ENCODE assay signal across 9 cellular contexts in genomic region chr22:30921108-30921507, GRCh38. TPM values are rescaled to one million over a fixed set of nuclear protein-coding genes. Genes with fewer than 3 reads are reported as not detected.
A peak's percentile ranks its signal among the peaks of the same experiment; 100 is the strongest.
DNase-seq lines count a peak whose midpoint lies in the region; ATAC-seq, FAIRE-seq and TF ChIP-seq lines count a peak whose summit lies in the region.
"Had no signal": no experiment of that assay in that cellular context is flagged by ENCODE, and none has a peak within 500 bp of the region (broad histone marks: within the 10 kb centered on the region; RNA-seq: fewer than 3 reads in every experiment).

No MANE protein-coding gene starts in this region.

- no peak overlapping the region for H3K27ac Mint-ChIP-seq in Calu3 (ENCODE audit: unreplicated experiment)

- intact Hi-C loops in Calu3 (cut with micrococcal nuclease; ENCODE audit: unreplicated experiment): no loop called here

- no peak for DNase-seq in Calu3
- DNase-seq in Karpas-422: no peak
- peak; percentile 42 for DNase-seq in bronchial epithelial cell (ENCODE audit: low read depth)
- DNase-seq in cortex of kidney (lab: John Stamatoyannopoulos, UW): no peak
- DNase-seq in AG08395 (ENCODE audit: low spot score): no peak
- DNase-seq: colonic mucosa had no signal

- H3K27me3 Mint-ChIP-seq in Calu3 (ENCODE audit: unreplicated experiment): no peaks in the 10 kb centered on the region

- no peaks in the 10 kb centered on the region for H3K4me1 Mint-ChIP-seq in Calu3 (ENCODE audit: low read depth, unreplicated experiment)

- H2AFZ ChIP-seq in Karpas-422 (ENCODE audit: low read length): no peak overlapping the region

- H3K4me3 ChIP-seq in Karpas-422 (ENCODE audit: low read length): peak overlapping the region; percentile 51; the same call in 1 of the 2 replicates
- no peak overlapping the region for H3K4me3 ChIP-seq in bronchial epithelial cell (ENCODE audit: low read depth, low read length)
- peak overlapping the region; percentile 55 to 59 for H3K4me3 ChIP-seq in neutrophil (ENCODE audit: low read depth in 1 of 2, low read length in 1 of 2)

- no peak for TF ChIP-seq CTCF in Calu3 (IDR thresholded peaks at IDR 0.05; ENCODE audit: unreplicated experiment)
- no peak for TF ChIP-seq CTCF in bronchial epithelial cell (IDR thresholded peaks at IDR 0.05; ENCODE audit: insufficient read depth, low read length, severe bottlenecking)
- TF ChIP-seq CTCF in neutrophil (IDR thresholded peaks at IDR 0.05): no peak

- peaks cover 13% of the 10 kb centered on the region for H3K36me3 Mint-ChIP-seq in Calu3 (ENCODE audit: insufficient read depth, unreplicated experiment)

- peak overlapping the region; percentile 43 for H3K4me3 Mint-ChIP-seq in Calu3 (ENCODE audit: low read depth, unreplicated experiment)

- H3K27me3 ChIP-seq in Karpas-422 (ENCODE audit: low read length): no peaks in the 10 kb centered on the region
- no peaks in the 10 kb centered on the region for H3K27me3 ChIP-seq in bronchial epithelial cell (ENCODE audit: control insufficient read depth, insufficient read depth, low read length)
- peaks cover 15% of the 10 kb centered on the region for H3K27me3 ChIP-seq in neutrophil
- H3K27me3 ChIP-seq: colonic mucosa had no signal

- H3K36me3 ChIP-seq in Karpas-422 (ENCODE audit: insufficient read depth, low read length) (0 out of 2 replicates have a peak, but pooled peaks cover 3% of the 10 kb centered on the region), bronchial epithelial cell (ENCODE audit: control insufficient read depth, insufficient read depth, low read length) (no peaks in the 10 kb centered on the region), neutrophil (peaks cover 4% of the 10 kb centered on the region)
- H3K36me3 ChIP-seq: colonic mucosa had no signal

- H3K4me1 ChIP-seq in Karpas-422 (ENCODE audit: low read length): peaks cover 15% of the 10 kb centered on the region
- H3K4me1 ChIP-seq in neutrophil (ENCODE audit: control insufficient read depth in 1 of 2, insufficient read depth in 1 of 2, low read depth in 1 of 2, low read length in 1 of 2): peaks cover 0 to 12% of the 10 kb centered on the region in 2 experiments
- H3K4me1 ChIP-seq: colonic mucosa had no signal

- H3K9me2 ChIP-seq in Karpas-422 (replicated peaks; ENCODE audit: insufficient read depth, low read length): no peaks in the 10 kb centered on the region

- no peaks in the 10 kb centered on the region for H3K9me3 Mint-ChIP-seq in Calu3 (ENCODE audit: low read depth, unreplicated experiment)

- peak overlapping the region; percentile 64 for H3K4me2 ChIP-seq in Karpas-422 (ENCODE audit: low read depth, low read length, poor library complexity, severe bottlenecking)

- H3K9me3 ChIP-seq in Karpas-422 (ENCODE audit: low read length): no peaks in the 10 kb centered on the region
- no peaks in the 10 kb centered on the region for H3K9me3 ChIP-seq in neutrophil
- H3K9me3 ChIP-seq: colonic mucosa had no signal

- no peaks in the 10 kb centered on the region for H3K79me2 ChIP-seq in Karpas-422 (ENCODE audit: low read length)

- no peak for FAIRE-seq in bronchial epithelial cell (lab: Jason Lieb, UNC)
- FAIRE-seq: GM12892 had no signal

- H3K9ac ChIP-seq in Karpas-422 (ENCODE audit: low read length): peak overlapping the region; percentile 56; the same call in 1 of the 2 replicates

- no peak for ATAC-seq in HG03457 (IDR thresholded peaks at IDR 0.05; ENCODE audit: unreplicated experiment)

- BruUV-seq in Calu3 (replicated peaks; lab: Mats Ljungman, UMichigan): no TSS peak

- CTCF ChIA-PET in Calu3 (lab: Charles Lee): interaction anchor here (1.0 to 4.1 kb wide), 2 partner anchors 157 to 227 kb away, joined by 6 to 21 read pairs; no protein-coding TSS in a partner anchor

- H4K20me1 ChIP-seq in Karpas-422 (ENCODE audit: insufficient read depth, low read depth, low read length): no peaks in the 10 kb centered on the region

- H3K27ac ChIP-seq in Karpas-422 (ENCODE audit: low read length): no peak overlapping the region
- H3K27ac ChIP-seq in neutrophil: no peak overlapping the region
- H3K27ac ChIP-seq: colonic mucosa had no signal

RNA-seq across cellular contexts. Expression of gene MORC2, which starts 47.5 kb away (rescaled TPM):
- total RNA-seq in Calu3 (2022): 37.0 and 38.8 TPM in 2 replicates
- 29.0 and 30.4 TPM in 2 replicates for total RNA-seq in Karpas-422 (2014; rRNA removed; shearing (Covaris generic); ENCODE audit: low replicate concordance)
- 11.0 and 12.6 TPM in 2 replicates for total RNA-seq in bronchial epithelial cell

RNA-seq across cellular contexts. Expression of gene TUG1, which starts 48.0 kb away (rescaled TPM):
- total RNA-seq in Calu3 (2022): 122 and 125 TPM in 2 replicates
- total RNA-seq in Karpas-422 (2014; rRNA removed; shearing (Covaris generic); ENCODE audit: low replicate concordance): 37.4 and 97.4 TPM in 2 replicates
- total RNA-seq in bronchial epithelial cell: 24.5 and 34.9 TPM in 2 replicates
